In the genomic region with DNA sequence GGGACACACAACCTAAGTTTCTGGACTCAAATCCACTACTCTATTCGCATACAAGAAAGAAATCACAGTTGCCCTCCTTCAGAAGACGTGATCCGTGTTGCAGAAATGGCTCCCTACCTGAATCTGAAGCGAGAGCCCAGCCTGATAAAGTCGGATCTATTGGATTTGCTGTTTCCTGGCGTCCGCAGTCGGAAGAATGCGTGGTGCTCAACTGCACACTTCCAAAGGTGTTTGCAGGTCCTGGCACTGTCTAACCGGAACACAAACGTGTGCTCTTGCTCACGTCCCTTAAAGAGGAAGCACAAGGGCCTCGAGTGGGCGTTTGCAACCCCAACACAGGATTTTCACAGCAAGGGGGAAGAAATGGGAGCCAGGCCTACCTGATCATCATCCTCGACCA, we compare ENCODE assay signal across 25 cellular contexts.
DNase-seq lines count a peak whose midpoint lies in the region; ATAC-seq, FAIRE-seq and TF ChIP-seq lines count a peak whose summit lies in the region.
"Had no signal": no experiment of that assay in that cellular context is flagged by ENCODE, and none has a peak within 500 bp of the region (broad histone marks: within the 10 kb centered on the region; RNA-seq: fewer than 3 reads in every experiment).

No MANE protein-coding gene starts in this region.

- DNase-seq in IMR-90 (no peak), body of pancreas (no peak), osteoblast (ENCODE audit: insufficient read length, low spot score, missing footprints) (no peak), kidney (no peak), AG20443 (ENCODE audit: low spot score) (no peak)
- no peak for DNase-seq in activated T-helper 2 cell treated with anti-CD3 and anti-CD28 coated beads, Interferon-gamma antibody, Interleukin-2, Interleukin-4, amounts not matched to agents 10 μg/mL and 5 μg/mL and 100 μg/mL, durations not matched to agents 14 hours and 24 hours and 36 hours (ENCODE audit: low spot score)
- DNase-seq: BE2C; CD8-positive, alpha-beta memory T cell; DMS 273 treated with DMSO at 0.1 percent for 48 hours; DMS79; EL; GDM1; KG1; MM.1S; NCI-H2029; NCI-H2227 treated with DMSO at 0.1 percent for 48 hours; SIG-M5 had no signal

- CTCF ChIA-PET in IMR-90 (lab: Yijun Ruan, JAX) = no interaction called here

- no TSS peak for BruUV-seq in IMR-90 (replicated peaks; lab: Mats Ljungman, UMichigan)

- H2BK120ac ChIP-seq in IMR-90 (ENCODE audit: low read depth, low read length) = peak overlapping the region; percentile 60

- H4K20me1 ChIP-seq in IMR-90 (ENCODE audit: insufficient read depth, low read length) = no peaks in the 10 kb centered on the region
- no peaks in the 10 kb centered on the region for H4K20me1 ChIP-seq in osteoblast (ENCODE audit: insufficient read depth, low read length)

- H3K4me1 Mint-ChIP-seq in activated T-helper 2 cell treated with anti-CD3 and anti-CD28 coated beads, Interferon-gamma antibody, Interleukin-2, Interleukin-4, amounts not matched to agents 10 μg/mL and 5 μg/mL and 100 μg/mL, durations not matched to agents 14 hours and 24 hours and 36 hours (ENCODE audit: low read depth) = no peaks in the 10 kb centered on the region
- H3K4me1 Mint-ChIP-seq: CD8-positive, alpha-beta memory T cell had no signal

- no peaks in the 10 kb centered on the region for H3K36me3 ChIP-seq in ACC112 (ENCODE audit: insufficient read depth, low read length)
- no peaks in the 10 kb centered on the region for H3K36me3 ChIP-seq in IMR-90 (ENCODE audit: control insufficient read depth, insufficient read depth, low read length)
- H3K36me3 ChIP-seq in body of pancreas (replicated peaks in 1 of 2; ENCODE audit: insufficient read depth in 1 of 2, low read depth in 2 of 2) = peaks cover 0 to 3% of the 10 kb centered on the region in 2 donors
- no peaks in the 10 kb centered on the region for H3K36me3 ChIP-seq in osteoblast (ENCODE audit: insufficient read depth, low read length)
- H3K36me3 ChIP-seq in kidney (ENCODE audit: control insufficient read depth in 1 of 2, insufficient read depth in 2 of 2, low read length in 2 of 2) = no peaks in the 10 kb centered on the region
- H3K36me3 ChIP-seq: BE2C had no signal

- H3K79me1 ChIP-seq in IMR-90 (ENCODE audit: low read depth in 1 of 2, low read length in 2 of 2) = no peaks in the 10 kb centered on the region

- H4K5ac ChIP-seq in IMR-90 (ENCODE audit: low read depth, low read length) = no peak overlapping the region

- ATAC-seq in IMR-90 (ENCODE audit: low read depth) (no peak), body of pancreas (no peak), HG03378 (IDR thresholded peaks at IDR 0.05; ENCODE audit: unreplicated experiment) (no peak)
- ATAC-seq: GM12878, HCT116 had no signal

- H3K9me3 ChIP-seq in IMR-90 (ENCODE audit: control insufficient read depth, insufficient read depth, low read length) (no peaks in the 10 kb centered on the region), body of pancreas (no peaks in the 10 kb centered on the region), osteoblast (ENCODE audit: low read depth, low read length) (no peaks in the 10 kb centered on the region), kidney (ENCODE audit: control insufficient read depth in 1 of 2, low read length in 2 of 2) (no peaks in the 10 kb centered on the region)
- H3K9me3 ChIP-seq: BE2C had no signal

- intact Hi-C loops in IMR-90 (cut with micrococcal nuclease) = loop anchor here (10.0 kb wide), 1 partner anchor 141 kb away; a partner anchor contains a TSS
- intact Hi-C loops in body of pancreas (cut with DNase I) = no loop called here
- intact Hi-C loops in activated T-helper 2 cell treated with anti-CD3 and anti-CD28 coated beads, Interferon-gamma antibody, Interleukin-2, Interleukin-4, amounts not matched to agents 10 μg/mL and 5 μg/mL and 100 μg/mL, durations not matched to agents 14 hours and 24 hours and 36 hours (cut with micrococcal nuclease) = no loop called here
- intact Hi-C loops in kidney (cut with DNase I) = no loop called here

- no peak overlapping the region for H3K56ac ChIP-seq in IMR-90 (ENCODE audit: extremely low read depth, insufficient read depth, low read length)

- H2AK5ac ChIP-seq in IMR-90 (ENCODE audit: low read depth, low read length) = peak overlapping the region; percentile 21; the same call in 1 of the 2 replicates

- peaks cover 15% of the 10 kb centered on the region; the same call in 1 of the 2 replicates for H3K9me1 ChIP-seq in IMR-90 (ENCODE audit: insufficient read depth, low read length)

- H2BK15ac ChIP-seq in IMR-90 (ENCODE audit: low read depth, low read length) = 0 out of 3 replicates have a peak overlapping the region, but pooled peaks have one; percentile 1

- peak overlapping the region; percentile 23 for H3K18ac ChIP-seq in IMR-90 (ENCODE audit: low read depth, low read length)

- H2AK9ac ChIP-seq in IMR-90 (replicated peaks; ENCODE audit: low read depth, low read length, poor library complexity) = no peak overlapping the region

- H3K14ac ChIP-seq in IMR-90 (replicated peaks; ENCODE audit: low read depth, low read length) = no peak overlapping the region; the same call in 1 of the 2 replicates

- in situ Hi-C loops in IMR-90 (cut with MboI; ENCODE audit: low sequenced_read_pairs) = no loop called here

- dilution Hi-C loops in IMR-90 (cut with HindIII; ENCODE audit: low sequenced_read_pairs, unreplicated experiment) = no loop called here

- H3K4me3 ChIP-seq in ACC112 (ENCODE audit: low read depth, low read length) = no peak overlapping the region
- H3K4me3 ChIP-seq in IMR-90 (ENCODE audit: insufficient read depth, low read depth, low read length) = no peak overlapping the region
- no peak overlapping the region for H3K4me3 ChIP-seq in body of pancreas
- no peak overlapping the region for H3K4me3 ChIP-seq in osteoblast (ENCODE audit: insufficient read depth, low read length)
- no peak overlapping the region for H3K4me3 ChIP-seq in kidney (ENCODE audit: low read length in 2 of 2)
- H3K4me3 ChIP-seq: GM12878, SK-N-MC had no signal

- peaks cover 12% of the 10 kb centered on the region for H3K27me3 Mint-ChIP-seq in activated T-helper 2 cell treated with anti-CD3 and anti-CD28 coated beads, Interferon-gamma antibody, Interleukin-2, Interleukin-4, amounts not matched to agents 10 μg/mL and 5 μg/mL and 100 μg/mL, durations not matched to agents 14 hours and 24 hours and 36 hours (ENCODE audit: low read depth)

- H3K23ac ChIP-seq in IMR-90 (ENCODE audit: low read depth, low read length) = no peak overlapping the region

- no peak overlapping the region for H3K9ac ChIP-seq in IMR-90 (ENCODE audit: low read depth, low read length)
- no peak overlapping the region for H3K9ac ChIP-seq in kidney (ENCODE audit: low read length in 2 of 2)

- H2AFZ ChIP-seq in ACC112 (ENCODE audit: low read length, unreplicated experiment) (no peak overlapping the region), IMR-90 (replicated peaks; ENCODE audit: low read length, poor library complexity) (no peak overlapping the region), osteoblast (ENCODE audit: low read length) (no peak overlapping the region)

- H3K79me2 ChIP-seq in ACC112 (ENCODE audit: control insufficient read depth, insufficient read depth, low read length, unreplicated experiment) = no peaks in the 10 kb centered on the region
- no peaks in the 10 kb centered on the region for H3K79me2 ChIP-seq in osteoblast (ENCODE audit: insufficient read depth, low read length)

- H3K27me3 ChIP-seq in ACC112 (ENCODE audit: insufficient read depth, low read length) = no peaks in the 10 kb centered on the region
- H3K27me3 ChIP-seq in IMR-90 (ENCODE audit: control insufficient read depth, insufficient read depth, low read length) = peaks cover 4% of the 10 kb centered on the region
- H3K27me3 ChIP-seq in body of pancreas = no peaks in the 10 kb centered on the region
- no peaks in the 10 kb centered on the region for H3K27me3 ChIP-seq in osteoblast (ENCODE audit: insufficient read depth, low read length)
- H3K27me3 ChIP-seq: BE2C had no signal

- no peak for TF ChIP-seq RAD21 in IMR-90 (IDR thresholded peaks at IDR 0.05; ENCODE audit: low read length)

- peak overlapping the region; percentile 24; the same call in 1 of the 2 replicates for H3K4ac ChIP-seq in IMR-90 (ENCODE audit: low read depth, low read length)

- 0 out of 4 replicates have a peak overlapping the region, but pooled peaks of 1 of the 2 experiments have one; percentile 8 for H4K8ac ChIP-seq in IMR-90 (ENCODE audit: low read depth in 2 of 2, low read length in 2 of 2)

- no peak overlapping the region for H3K4me3 Mint-ChIP-seq in activated T-helper 2 cell treated with anti-CD3 and anti-CD28 coated beads, Interferon-gamma antibody, Interleukin-2, Interleukin-4, amounts not matched to agents 10 μg/mL and 5 μg/mL and 100 μg/mL, durations not matched to agents 14 hours and 24 hours and 36 hours (ENCODE audit: low read depth)
- H3K4me3 Mint-ChIP-seq: CD14-positive monocyte; CD8-positive, alpha-beta memory T cell had no signal

- TF ChIP-seq POLR2A in IMR-90 (IDR thresholded peaks at IDR 0.05; ENCODE audit: low read depth, low read length) (no peak), body of pancreas (IDR thresholded peaks at IDR 0.05) (no peak)

- TF ChIP-seq CTCF in IMR-90 (conservative IDR thresholded peaks at IDR 0.05; ENCODE audit: low read depth, low read length) = no peak
- TF ChIP-seq CTCF in body of pancreas (IDR thresholded peaks at IDR 0.05) = no peak
- TF ChIP-seq CTCF in osteoblast (IDR thresholded peaks at IDR 0.05; ENCODE audit: extremely low read depth, low read depth, low read length) = no peak
- no peak for TF ChIP-seq CTCF in kidney (IDR thresholded peaks at IDR 0.05; ENCODE audit: borderline replicate concordance, extremely low read depth, insufficient read depth)

- H2BK20ac ChIP-seq in IMR-90 (ENCODE audit: low read depth, low read length) = peak overlapping the region; percentile 20; the same call in 1 of the 2 replicates

- peak overlapping the region; percentile 39; the same call in 1 of the 2 replicates for H4K91ac ChIP-seq in IMR-90 (ENCODE audit: insufficient read depth, low read depth, low read length)

- no peak overlapping the region for H2BK5ac ChIP-seq in IMR-90 (ENCODE audit: low read depth, low read length, poor library complexity, severe bottlenecking)

- H3K4me2 ChIP-seq in IMR-90 (ENCODE audit: low read depth, low read length) (no peak overlapping the region), osteoblast (ENCODE audit: insufficient read depth, low read length) (no peak overlapping the region)

- FAIRE-seq in kidney (lab: Jason Lieb, UNC) = no peak
- FAIRE-seq: GM12878, HTR-8/SVneo, RCC 7860 had no signal

- H3K27ac Mint-ChIP-seq in activated T-helper 2 cell treated with anti-CD3 and anti-CD28 coated beads, Interferon-gamma antibody, Interleukin-2, Interleukin-4, amounts not matched to agents 10 μg/mL and 5 μg/mL and 100 μg/mL, durations not matched to agents 14 hours and 24 hours and 36 hours = no peak overlapping the region
- H3K27ac Mint-ChIP-seq: CD14-positive monocyte; CD8-positive, alpha-beta memory T cell had no signal

- WGBS in IMR-90 (ENCODE audit: extremely low coverage in 2 of 2, insufficient read length in 1 of 2), 2 experiments = 98% methylated on average over 7 of the region's 15 CpGs; no CpG with 5 or more reads in 1 of the 2 experiments
- WGBS in body of pancreas, 2 donors = 83 to 89% methylated on average over 11 to 15 of the region's 15 CpGs

- peak overlapping the region; percentile 87; the same call in 1 of the 2 replicates for H3K27ac ChIP-seq in ACC112 (ENCODE audit: low read depth, low read length)
- no peak overlapping the region for H3K27ac ChIP-seq in IMR-90 (ENCODE audit: insufficient read depth, low read length)
- H3K27ac ChIP-seq in body of pancreas = peak overlapping the region; percentile 91 to 95 (median 94)
- peak overlapping the region; percentile 83 for H3K27ac ChIP-seq in osteoblast (ENCODE audit: low read depth, low read length)
- no peak overlapping the region for H3K27ac ChIP-seq in kidney (ENCODE audit: low read depth in 2 of 2, low read length in 2 of 2)
- H3K27ac ChIP-seq: SK-N-MC had no signal

- H3K9me3 Mint-ChIP-seq in activated T-helper 2 cell treated with anti-CD3 and anti-CD28 coated beads, Interferon-gamma antibody, Interleukin-2, Interleukin-4, amounts not matched to agents 10 μg/mL and 5 μg/mL and 100 μg/mL, durations not matched to agents 14 hours and 24 hours and 36 hours = no peaks in the 10 kb centered on the region
- H3K9me3 Mint-ChIP-seq: CD14-positive monocyte; CD8-positive, alpha-beta memory T cell had no signal

- POLR2A ChIA-PET in IMR-90 (lab: Charles Lee; ENCODE audit: unreplicated experiment) = no interaction called here

- no peaks in the 10 kb centered on the region for H3K36me3 Mint-ChIP-seq in activated T-helper 2 cell treated with anti-CD3 and anti-CD28 coated beads, Interferon-gamma antibody, Interleukin-2, Interleukin-4, amounts not matched to agents 10 μg/mL and 5 μg/mL and 100 μg/mL, durations not matched to agents 14 hours and 24 hours and 36 hours (ENCODE audit: low read depth)
- H3K36me3 Mint-ChIP-seq: CD14-positive monocyte; CD8-positive, alpha-beta memory T cell had no signal

- H3K4me1 ChIP-seq in ACC112 (ENCODE audit: control insufficient read depth, insufficient read depth, low read length, unreplicated experiment) = peaks cover 46% of the 10 kb centered on the region
- H3K4me1 ChIP-seq in IMR-90 (ENCODE audit: control insufficient read depth, insufficient read depth, low read length) = peaks cover 24% of the 10 kb centered on the region
- peaks cover 61% of the 10 kb centered on the region for H3K4me1 ChIP-seq in body of pancreas
- peaks cover 46% of the 10 kb centered on the region for H3K4me1 ChIP-seq in osteoblast (ENCODE audit: insufficient read depth, low read length)
- no peaks in the 10 kb centered on the region for H3K4me1 ChIP-seq in kidney (ENCODE audit: control insufficient read depth in 1 of 2, insufficient read depth in 1 of 2, low read depth in 1 of 2, low read length in 2 of 2)
- H3K4me1 ChIP-seq: BE2C had no signal

Comparison
In these comparisons a context has a peak if more than half of its experiments do, and no peak if none do; other contexts are left out.
1. H3K27ac ChIP-seq: peak in ACC112 (single experiment), body of pancreas (4 of 4) and osteoblast (single experiment); none in IMR-90 (single experiment) and kidney (0 of 2).